ENCODE assay signal across 32 cellular contexts in the genomic region with DNA sequence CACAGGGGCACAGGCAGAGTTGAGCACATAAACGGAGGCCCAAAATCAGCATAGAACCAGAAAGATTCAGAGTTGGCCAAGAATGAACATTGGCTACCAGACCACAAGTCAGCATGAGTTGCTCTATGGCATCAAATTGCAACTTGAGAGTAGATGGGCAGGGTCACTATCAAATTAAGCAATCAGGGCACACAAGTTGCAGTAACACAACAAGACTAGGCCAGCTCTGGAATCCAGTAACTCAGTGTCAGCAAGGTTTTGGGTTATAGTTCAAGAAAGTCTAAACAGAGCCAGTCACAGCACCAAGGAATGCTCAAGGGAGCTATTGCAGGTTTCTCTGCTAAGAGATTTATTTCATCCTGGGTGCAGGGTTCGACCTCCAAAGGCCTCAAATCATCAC. TPM values are rescaled to one million over a fixed set of nuclear protein-coding genes. Genes with fewer than 3 reads are reported as not detected.
DNase-seq lines count a peak whose midpoint lies in the region; ATAC-seq, FAIRE-seq and TF ChIP-seq lines count a peak whose summit lies in the region.
"Had no signal": no experiment of that assay in that cellular context is flagged by ENCODE, and none has a peak within 500 bp of the region (broad histone marks: within the 10 kb centered on the region; RNA-seq: fewer than 3 reads in every experiment).

No MANE protein-coding gene starts in this region.

- peaks cover 0 to 36% (median 15%) of the 10 kb centered on the region in 5 donors for H3K4me1 ChIP-seq in subcutaneous abdominal adipose tissue (ENCODE audit: control insufficient read depth in 5 of 5, insufficient read depth in 5 of 5, low read length in 5 of 5)
- H3K4me1 ChIP-seq: spleen, vagina had no signal

- no peak for DNase-seq in HTR-8/SVneo (ENCODE audit: insufficient read length, low spot score)
- DNase-seq in bronchial epithelial cell (ENCODE audit: low read depth), result peak; percentile 58
- DNase-seq in left lobe of liver (ENCODE audit: low spot score), result no peak
- no peak for DNase-seq in Right ventricle myocardium inferior (ENCODE audit: missing footprints)
- DNase-seq in A172 (ENCODE audit: low spot score), result no peak
- DNase-seq in iPS-NIHi11 (ENCODE audit: low spot score), result no peak
- DNase-seq: activated CD4-positive, CD25-positive, alpha-beta regulatory T cell; activated effector memory CD4-positive, alpha-beta T cell treated with anti-CD3 and anti-CD28 coated beads, Interleukin-2, amount 50 U/mL, for 16 hours; activated T-cell treated with anti-CD3 and anti-CD28 coated beads, Interleukin-2, amount 50 U/mL, for 24 hours; C1 segment of cervical spinal cord; caudate nucleus; DMS79; GM23248; KBM-7; left cardiac atrium; NCI-H2029; NCI-H524 treated with DMSO at 0.1 percent for 48 hours; posterior cingulate gyrus; right cardiac atrium; spleen; stimulated activated CD4-positive, alpha-beta T cell treated with anti-CD3 and anti-CD28 coated beads, Interleukin-2, amount 100 ng/mL, for 24 hours; stimulated activated CD8-positive, alpha-beta memory T cell treated with anti-CD3 and anti-CD28 coated beads, Interleukin-4, amount 100 ng/mL, for 48 hours; T-helper 17 cell had no signal

- H3K9me3 ChIP-seq in subcutaneous abdominal adipose tissue (ENCODE audit: control insufficient read depth in 5 of 5, low read length in 5 of 5), result no peaks in the 10 kb centered on the region
- H3K9me3 ChIP-seq: spleen, vagina had no signal

- FAIRE-seq in HTR-8/SVneo (lab: Jason Lieb, UNC) (peak; percentile 63), bronchial epithelial cell (lab: Jason Lieb, UNC) (peak; percentile 18)
- FAIRE-seq: astrocyte, G401.6, TTC549 had no signal

- peak overlapping the region; percentile 89 for H3K27ac ChIP-seq in subcutaneous abdominal adipose tissue (ENCODE audit: low read depth, low read length)
- H3K27ac ChIP-seq: GM23248, hepatocyte, spleen, vagina had no signal

- TF ChIP-seq CTCF in bronchial epithelial cell (IDR thresholded peaks at IDR 0.05; ENCODE audit: insufficient read depth, low read length, severe bottlenecking), result no peak

- intact Hi-C loops in Right ventricle myocardium inferior (cut with DNase I), result no loop called here

- H3K36me3 ChIP-seq in bronchial epithelial cell (ENCODE audit: control insufficient read depth, insufficient read depth, low read length) (no peaks in the 10 kb centered on the region), subcutaneous abdominal adipose tissue (ENCODE audit: control insufficient read depth in 5 of 5, insufficient read depth in 5 of 5, low read length in 5 of 5) (no peaks in the 10 kb centered on the region)
- H3K36me3 ChIP-seq: spleen, vagina had no signal

- H3K9ac ChIP-seq in subcutaneous abdominal adipose tissue (ENCODE audit: low read length in 5 of 5), result peak overlapping the region in 2 of 5 donors; percentile 41 to 60
- H3K9ac ChIP-seq: GM23248 had no signal

- H3K4me3 ChIP-seq in bronchial epithelial cell (ENCODE audit: low read depth, low read length) (no peak overlapping the region), subcutaneous abdominal adipose tissue (ENCODE audit: low read depth in 1 of 5, low read length in 5 of 5) (no peak overlapping the region)
- H3K4me3 ChIP-seq: GM23248, hepatocyte, spleen, vagina had no signal

- ATAC-seq in left lobe of liver (peak; percentile 14), Right ventricle myocardium inferior (no peak)
- ATAC-seq: esophagus mucosa, right cardiac atrium, T-helper 17 cell had no signal

- H3K27me3 ChIP-seq in bronchial epithelial cell (ENCODE audit: control insufficient read depth, insufficient read depth, low read length) (no peaks in the 10 kb centered on the region), subcutaneous abdominal adipose tissue (ENCODE audit: control insufficient read depth in 5 of 5, insufficient read depth in 4 of 5, low read length in 5 of 5) (no peaks in the 10 kb centered on the region)
- H3K27me3 ChIP-seq: vagina had no signal

RNA-seq across cellular contexts. Expression of gene G6PC1, which starts 12.9 kb away (rescaled TPM):
- total RNA-seq in bronchial epithelial cell, result not detected in 2 replicates
- total RNA-seq in left lobe of liver, result 440 TPM
- total RNA-seq in Right ventricle myocardium inferior, result not detected
- not detected in 2 replicates for total RNA-seq in A172 (2014; rRNA removed; shearing (Covaris generic))
- total RNA-seq: astrocyte, esophagus mucosa, GM23248, left cardiac atrium, M059J, neural crest cell, right cardiac atrium, spleen, T-helper 17 cell, vagina had no signal

RNA-seq across cellular contexts. Expression of gene AARSD1, which starts 50.7 kb away (rescaled TPM):
- total RNA-seq in bronchial epithelial cell (18.3 and 24.7 TPM in 2 replicates), left lobe of liver (17.2 TPM), Right ventricle myocardium inferior (32.1 TPM)
- total RNA-seq in A172 (2014; rRNA removed; shearing (Covaris generic)), result 37.4 and 42.1 TPM in 2 replicates

Comparison
In these comparisons a context has a peak if more than half of its experiments do, and no peak if none do; other contexts are left out.
1. RNA of gene G6PC1, which starts 12.9 kb away (total RNA-seq): 440 TPM in left lobe of liver (single experiment); not detected in bronchial epithelial cell, not detected in Right ventricle myocardium inferior (single experiment) and not detected in A172; every median in the first group is over 100 times any median in the second.